17 cellular contexts compared by ENCODE assay signal in the genomic region with DNA sequence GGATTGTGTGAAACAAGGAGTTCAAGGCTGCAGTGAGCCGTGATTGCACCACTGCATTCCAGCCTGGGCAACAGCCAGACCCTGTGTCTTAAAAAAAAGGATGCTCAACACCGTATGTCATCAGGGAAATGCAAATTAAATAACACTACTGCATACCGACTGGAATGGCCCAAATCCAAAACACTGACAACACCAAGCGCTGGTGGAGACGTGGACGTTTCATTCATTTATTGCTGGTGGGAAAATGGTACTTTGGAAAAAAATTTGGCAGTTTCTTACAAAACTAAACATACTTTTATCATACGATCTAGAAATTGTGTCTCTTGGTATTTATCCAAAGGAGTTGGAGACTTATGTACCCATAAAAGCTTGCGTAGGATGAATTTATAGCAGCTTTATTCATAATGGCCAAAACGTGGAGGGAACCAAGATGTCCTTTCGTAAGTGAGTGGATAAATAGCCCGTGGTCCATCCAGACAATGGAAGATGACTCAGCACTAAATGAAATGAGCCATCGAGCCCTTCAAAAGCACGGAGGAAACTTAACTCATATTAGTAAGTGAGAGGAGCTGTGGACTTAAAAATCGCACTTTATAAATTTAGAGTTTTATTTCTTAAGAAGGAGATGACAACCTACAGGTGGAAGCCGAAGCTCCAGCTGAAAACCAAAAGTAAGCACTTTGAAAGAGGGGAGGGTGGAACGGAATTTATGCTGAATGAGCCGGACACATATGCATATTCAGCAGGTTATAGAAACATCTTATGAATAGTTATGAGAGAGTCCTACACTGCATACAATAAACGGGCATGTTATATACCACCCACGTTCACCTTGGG. TPM values are rescaled to one million over a fixed set of nuclear protein-coding genes. Genes with fewer than 3 reads are reported as not detected.
A peak's percentile ranks its signal among the peaks of the same experiment; 100 is the strongest.
DNase-seq lines count a peak whose midpoint lies in the region; TF ChIP-seq lines count a peak whose summit lies in the region.
"Had no signal": no experiment of that assay in that cellular context is flagged by ENCODE, and none has a peak within 500 bp of the region (broad histone marks: within the 10 kb centered on the region; RNA-seq: fewer than 3 reads in every experiment).

No MANE protein-coding gene starts in this region.

- H3K27me3 ChIP-seq in AG04450 (ENCODE audit: control insufficient read depth, insufficient read depth, low read length) = peaks cover 8% of the 10 kb centered on the region
- H3K27me3 ChIP-seq: BE2C had no signal

- H3K4me1 Mint-ChIP-seq in mesothelial cell of epicardium = peaks cover 16% of the 10 kb centered on the region

- peaks cover 22% of the 10 kb centered on the region for H3K9me3 Mint-ChIP-seq in mesothelial cell of epicardium

- H3K4me3 ChIP-seq in AG04450 (ENCODE audit: low read depth, low read length) = no peak overlapping the region; the same call in 1 of the 2 replicates
- no peak overlapping the region for H3K4me3 ChIP-seq in LNCaP clone FGC (ENCODE audit: low read depth, low read length)
- H3K4me3 ChIP-seq: psoas muscle had no signal

- peaks cover 6% of the 10 kb centered on the region; the same call in 1 of the 2 replicates for H3K9me3 ChIP-seq in AG04450 (ENCODE audit: control insufficient read depth, insufficient read depth, low read length)
- H3K9me3 ChIP-seq: BE2C, psoas muscle had no signal

- H3K4me3 Mint-ChIP-seq in mesothelial cell of epicardium = no peak overlapping the region
- H3K4me3 Mint-ChIP-seq: activated CD8-positive, alpha-beta T cell treated with anti-CD3 and anti-CD28 coated beads for 36 hours; naive thymus-derived CD4-positive, alpha-beta T cell; stimulated activated naive CD8-positive, alpha-beta T cell treated with anti-CD3 and anti-CD28 coated beads, Interleukin-15, amount 100 ng/mL, for 72 hours had no signal

- peak overlapping the region; percentile 19 for H3K27ac Mint-ChIP-seq in mesothelial cell of epicardium
- H3K27ac Mint-ChIP-seq: activated CD8-positive, alpha-beta T cell treated with anti-CD3 and anti-CD28 coated beads for 36 hours; naive thymus-derived CD4-positive, alpha-beta T cell; stimulated activated naive CD8-positive, alpha-beta T cell treated with anti-CD3 and anti-CD28 coated beads, Interleukin-15, amount 100 ng/mL, for 72 hours had no signal

- DNase-seq in AG04450 (ENCODE audit: low read depth, low spot score) = peak; percentile 15
- peak; percentile 82 for DNase-seq in LNCaP clone FGC (ENCODE audit: low read depth)
- DNase-seq in dermis blood vessel endothelial cell = peak; percentile 25
- no peak for DNase-seq in mesothelial cell of epicardium (ENCODE audit: low spot score in 2 of 2, unreplicated experiment in 2 of 2)
- no peak for DNase-seq in midbrain (lab: John Stamatoyannopoulos, UW)
- DNase-seq in DMS53 treated with DMSO at 0.1 percent for 48 hours (lab: John Stamatoyannopoulos, UW; ENCODE audit: unreplicated experiment) = no peak
- no peak for DNase-seq in activated CD8-positive, alpha-beta memory T cell treated with anti-CD3 and anti-CD28 coated beads, Interleukin-2, amount 50 U/mL, for 48 hours
- no peak for DNase-seq in OCI-M1 (lab: John Stamatoyannopoulos, UW)
- DNase-seq: activated CD8-positive, alpha-beta T cell treated with anti-CD3 and anti-CD28 coated beads for 36 hours; BE2C; erythroblast; NCI-H1694; NCI-H524; psoas muscle; stimulated activated naive CD8-positive, alpha-beta T cell treated with anti-CD3 and anti-CD28 coated beads, Interleukin-15, amount 100 ng/mL, for 72 hours had no signal

- H3K27me3 Mint-ChIP-seq in mesothelial cell of epicardium (ENCODE audit: low read depth) = peaks cover 28% of the 10 kb centered on the region

- POLR2A ChIA-PET in AG04450 (lab: Yijun Ruan, JAX) = no interaction called here

- no peak overlapping the region for H3K27ac ChIP-seq in AG04450 (ENCODE audit: low read depth, low read length)
- H3K27ac ChIP-seq: KMS-11, psoas muscle had no signal

- no peaks in the 10 kb centered on the region for H3K36me3 Mint-ChIP-seq in mesothelial cell of epicardium

- CTCF ChIA-PET in AG04450 (lab: Charles Lee) = interaction anchor here (1.9 kb wide), 1 partner anchor 45 kb away, joined by 5 read pairs; no protein-coding TSS in a partner anchor

- TF ChIP-seq CTCF in AG04450 (IDR thresholded peaks at IDR 0.05; ENCODE audit: low read depth, low read length) = no peak
- no peak for TF ChIP-seq CTCF in LNCaP clone FGC (IDR thresholded peaks at IDR 0.05; ENCODE audit: control insufficient read depth, extremely low read depth, insufficient read depth)
- TF ChIP-seq CTCF in mesothelial cell of epicardium (IDR thresholded peaks at IDR 0.05; ENCODE audit: unreplicated experiment) = no peak

RNA-seq across cellular contexts. Expression of gene NEU4, which starts 24.3 kb away (rescaled TPM):
- not detected in 2 replicates for polyA plus RNA-seq in AG04450 (2011; rRNA removed)
- not detected in 2 replicates for polyA minus RNA-seq in AG04450 (2011; rRNA and poly(A)+ RNA removed)
- total RNA-seq in dermis blood vessel endothelial cell (not detected in 2 replicates), mesothelial cell of epicardium (0.87 to 1.8 TPM (median 1.7 TPM) in 3 replicates)
- polyA plus RNA-seq: naive thymus-derived CD4-positive, alpha-beta T cell had no signal

RNA-seq across cellular contexts. Expression of gene PDCD1, which starts 25.4 kb away (rescaled TPM):
- not detected in 2 replicates for polyA plus RNA-seq in AG04450 (2011; rRNA removed)
- polyA minus RNA-seq in AG04450 (2011; rRNA and poly(A)+ RNA removed) = not detected in 2 replicates
- total RNA-seq in dermis blood vessel endothelial cell (not detected in 2 replicates), mesothelial cell of epicardium (not detected in 3 replicates)

RNA-seq across cellular contexts. Expression of gene RTP5, which starts 36.2 kb away (rescaled TPM):
- not detected in 2 replicates for polyA plus RNA-seq in AG04450 (2011; rRNA removed)
- not detected in 2 replicates for polyA minus RNA-seq in AG04450 (2011; rRNA and poly(A)+ RNA removed)
- total RNA-seq in dermis blood vessel endothelial cell = not detected in 2 replicates
- total RNA-seq in mesothelial cell of epicardium = not detected in 3 replicates
- total RNA-seq: psoas muscle had no signal
- polyA plus RNA-seq: naive thymus-derived CD4-positive, alpha-beta T cell had no signal

RNA-seq across cellular contexts. Expression of gene GAL3ST2, which starts 56.7 kb away (rescaled TPM):
- not detected in 2 replicates for polyA plus RNA-seq in AG04450 (2011; rRNA removed)
- polyA minus RNA-seq in AG04450 (2011; rRNA and poly(A)+ RNA removed) = not detected in 2 replicates
- total RNA-seq in dermis blood vessel endothelial cell = not detected in 2 replicates
- 0.86 to 1.1 TPM (median 1.1 TPM) in 3 replicates for total RNA-seq in mesothelial cell of epicardium
- polyA plus RNA-seq: naive thymus-derived CD4-positive, alpha-beta T cell had no signal

Comparison
In these comparisons a context has a peak if more than half of its experiments do, and no peak if none do; other contexts are left out.
1. DNase-seq: peak in AG04450 (single experiment), LNCaP clone FGC (single experiment) and dermis blood vessel endothelial cell (single experiment); none in mesothelial cell of epicardium (0 of 2), midbrain (single experiment), DMS53 treated with DMSO at 0.1 percent for 48 hours (single experiment), activated CD8-positive, alpha-beta memory T cell treated with anti-CD3 and anti-CD28 coated beads, Interleukin-2, amount 50 U/mL, for 48 hours (single experiment) and OCI-M1 (single experiment).